Comparison of ENCODE assay signal across 1 cellular context in genomic region chr4:83548151-83548905, GRCh38.
A peak's percentile ranks its signal among the peaks of the same experiment; 100 is the strongest.
TF ChIP-seq lines count a peak whose summit lies in the region.

No MANE protein-coding gene starts in this region.

TF ChIP-seq in K562, 482 proteins besides CTCF, POLR2A, EP300 and RAD21 (continued from another document and continues in another):
- TF ChIP-seq ELK1 (CRISPR knock-in tag; IDR thresholded peaks at IDR 0.05), result no peak
- 0 out of 2 replicates have a peak, but pooled peaks have one; percentile 20 for TF ChIP-seq PML (IDR thresholded peaks at IDR 0.05; ENCODE audit: low read length)
- TF ChIP-seq CBFB (CRISPR knock-in tag; IDR thresholded peaks at IDR 0.05), result no peak
- TF ChIP-seq ETV1 (tag; conservative IDR thresholded peaks at IDR 0.05; ENCODE audit: low read depth), result no peak
- no peak for TF ChIP-seq ZNF395 (CRISPR knock-in tag; IDR thresholded peaks at IDR 0.05)
- TF ChIP-seq ARID3A (IDR thresholded peaks at IDR 0.05; ENCODE audit: borderline replicate concordance, low read depth, low read length), result no peak
- no peak for TF ChIP-seq PTTG1 (tag; IDR thresholded peaks at IDR 0.05; ENCODE audit: low read depth)
- TF ChIP-seq ZNF318 (IDR thresholded peaks at IDR 0.05; ENCODE audit: borderline replicate concordance in 1 of 2, low read depth in 1 of 2), result 0 out of 4 replicates have a peak, but pooled peaks of 1 of the 2 experiments have one; percentile 68
- no peak for TF ChIP-seq KLF10 (CRISPR knock-in tag; IDR thresholded peaks at IDR 0.05)
- no peak for TF ChIP-seq ZHX1 (conservative IDR thresholded peaks at IDR 0.05; ENCODE audit: low read length)
- TF ChIP-seq ZMIZ1 (IDR thresholded peaks at IDR 0.05; ENCODE audit: low read depth in 2 of 2, low read length in 2 of 2), result no peak
- no peak for TF ChIP-seq ZNF3 (CRISPR knock-in tag; IDR thresholded peaks at IDR 0.05)
- peak; percentile 91 for TF ChIP-seq JUN (IDR thresholded peaks at IDR 0.05; ENCODE audit: borderline replicate concordance, low read depth, low read length)
- TF ChIP-seq JUN (CRISPR knock-in tag; IDR thresholded peaks at IDR 0.05; ENCODE audit: borderline replicate concordance), result no peak
- TF ChIP-seq ZNF239 (CRISPR knock-in tag; IDR thresholded peaks at IDR 0.05), result no peak
- no peak for TF ChIP-seq ZBTB34 (CRISPR knock-in tag; IDR thresholded peaks at IDR 0.05)
- no peak for TF ChIP-seq TCF7 (IDR thresholded peaks at IDR 0.05; ENCODE audit: borderline replicate concordance)
- no peak for TF ChIP-seq BCL6 (CRISPR knock-in tag; IDR thresholded peaks at IDR 0.05)
- TF ChIP-seq SREBF2 (CRISPR knock-in tag; IDR thresholded peaks at IDR 0.05), result no peak
- peak; percentile 93 for TF ChIP-seq DPF2 (IDR thresholded peaks at IDR 0.05)
- TF ChIP-seq ZNF398 (CRISPR knock-in tag; IDR thresholded peaks at IDR 0.05), result no peak
- TF ChIP-seq EP400 (IDR thresholded peaks at IDR 0.05), result peak; percentile 66
- TF ChIP-seq SMARCA5 (IDR thresholded peaks at IDR 0.05), result no peak
- TF ChIP-seq ZBTB12 (CRISPR knock-in tag; IDR thresholded peaks at IDR 0.05), result no peak
- no peak for TF ChIP-seq ZBTB43 (CRISPR knock-in tag; IDR thresholded peaks at IDR 0.05)
